ENCODE assay signal across 14 cellular contexts in genomic region chr18:55034742-55035141, GRCh38.
A peak's percentile ranks its signal among the peaks of the same experiment; 100 is the strongest.
DNase-seq lines count a peak whose midpoint lies in the region; ATAC-seq and TF ChIP-seq lines count a peak whose summit lies in the region.
"Had no signal": no experiment of that assay in that cellular context is flagged by ENCODE, and none has a peak within 500 bp of the region (broad histone marks: within the 10 kb centered on the region; RNA-seq: fewer than 3 reads in every experiment).

No MANE protein-coding gene starts in this region.

- no peak overlapping the region for H3K23ac ChIP-seq in mesenchymal stem cell (ENCODE audit: low read length in 2 of 2)

- H3K9me3 ChIP-seq in mesenchymal stem cell (ENCODE audit: control insufficient read depth, low read length), result no peaks in the 10 kb centered on the region
- H3K9me3 ChIP-seq: A549, BE2C had no signal

- H2BK5ac ChIP-seq in mesenchymal stem cell (ENCODE audit: low read depth, low read length, poor library complexity, severe bottlenecking), result no peak overlapping the region

- no peak overlapping the region for H2AK5ac ChIP-seq in mesenchymal stem cell (ENCODE audit: low read length, severe bottlenecking)

- no peak overlapping the region for H3K9ac ChIP-seq in mesenchymal stem cell (ENCODE audit: low read length)

- no peak overlapping the region for H3K18ac ChIP-seq in mesenchymal stem cell (ENCODE audit: low read depth in 1 of 2, low read length in 2 of 2)

- H4K91ac ChIP-seq in mesenchymal stem cell (ENCODE audit: low read length), result no peak overlapping the region

- H3K14ac ChIP-seq in mesenchymal stem cell (ENCODE audit: low read length in 2 of 2), result no peak overlapping the region

- H2BK15ac ChIP-seq in mesenchymal stem cell (ENCODE audit: low read depth, poor library complexity, severe bottlenecking), result no peak overlapping the region

- DNase-seq in ELR (ENCODE audit: low read depth), result peak; percentile 31
- peak; percentile 12 for DNase-seq in mesenchymal stem cell
- DNase-seq in activated T-cell treated with anti-CD3 and anti-CD28 coated beads, Interleukin-2, amount 50 U/mL, for 48 hours, result no peak
- no peak for DNase-seq in activated CD4-positive, alpha-beta T cell treated with anti-CD3 and anti-CD28 coated beads for 4 hours
- no peak for DNase-seq in kidney glomerular epithelial cell (lab: John Stamatoyannopoulos, UW)
- DNase-seq: BE2C; CD4-positive, alpha-beta memory T cell; DMS79; GF-D8 had no signal

- no peak overlapping the region for H2AFZ ChIP-seq in mesenchymal stem cell (ENCODE audit: low read depth, low read length)

- H3K27ac ChIP-seq in mesenchymal stem cell (ENCODE audit: low read length, poor library complexity, severe bottlenecking), result no peak overlapping the region
- H3K27ac ChIP-seq: A549, C4-2B had no signal

- peak; percentile 40; the same call in 1 of the 3 replicates for ATAC-seq in SK-N-SH treated with all-trans-retinoic acid at 6 μM for 48 hours
- no peak for ATAC-seq in HG02610 (IDR thresholded peaks at IDR 0.05; ENCODE audit: unreplicated experiment)
- ATAC-seq: A549, HCT116 had no signal

- H3K4me2 ChIP-seq in mesenchymal stem cell (ENCODE audit: low read length, poor library complexity, severe bottlenecking), result no peak overlapping the region
- H3K4me2 ChIP-seq: A549 had no signal

- H3K27me3 ChIP-seq in mesenchymal stem cell (ENCODE audit: control insufficient read depth in 1 of 2, insufficient read depth in 1 of 2, low read length in 2 of 2), result peaks cover 0 to 3% of the 10 kb centered on the region in 2 experiments
- H3K27me3 ChIP-seq: BE2C had no signal

- 88% methylated on average over 3 of the region's 4 CpGs for WGBS in mesenchymal stem cell

- no peaks in the 10 kb centered on the region for H3K36me3 ChIP-seq in mesenchymal stem cell (ENCODE audit: control insufficient read depth in 1 of 2, insufficient read depth in 2 of 2, low read depth in 1 of 2, low read length in 2 of 2)
- H3K36me3 ChIP-seq: BE2C had no signal

- no peak overlapping the region for H4K8ac ChIP-seq in mesenchymal stem cell (ENCODE audit: low read length)

- no peak overlapping the region for H3K4me3 ChIP-seq in mesenchymal stem cell (ENCODE audit: insufficient read depth in 1 of 2, low read depth in 1 of 2, low read length in 2 of 2)
- H3K4me3 ChIP-seq: A549 had no signal

- H3K79me1 ChIP-seq in mesenchymal stem cell (replicated peaks; ENCODE audit: low read length, poor library complexity, severe bottlenecking), result no peaks in the 10 kb centered on the region

- no peak overlapping the region for H2BK120ac ChIP-seq in mesenchymal stem cell (ENCODE audit: low read depth, low read length)

- H2BK12ac ChIP-seq in mesenchymal stem cell (ENCODE audit: low read length in 2 of 2), result no peak overlapping the region

- peaks cover 1% of the 10 kb centered on the region for H3K4me1 ChIP-seq in mesenchymal stem cell (ENCODE audit: control insufficient read depth, insufficient read depth, low read depth, low read length)
- H3K4me1 ChIP-seq: A549, BE2C had no signal

- no peak overlapping the region for H3K4ac ChIP-seq in mesenchymal stem cell (ENCODE audit: low read depth in 1 of 2, low read length in 2 of 2)

TF ChIP-seq in SK-N-SH treated with all-trans-retinoic acid at 6 μM for 48 hours, 23 proteins besides CTCF, POLR2A, EP300 and RAD21:
- TF ChIP-seq PATZ1 (CRISPR knock-in tag; IDR thresholded peaks at IDR 0.05; ENCODE audit: borderline replicate concordance), result no peak
- no peak for TF ChIP-seq ZNF8 (CRISPR knock-in tag; IDR thresholded peaks at IDR 0.05)
- no peak for TF ChIP-seq PPARA (CRISPR knock-in tag; IDR thresholded peaks at IDR 0.05; ENCODE audit: borderline replicate concordance)
- TF ChIP-seq ZFP30 (CRISPR knock-in tag; IDR thresholded peaks at IDR 0.05), result no peak
- TF ChIP-seq TSHZ2 (CRISPR knock-in tag; IDR thresholded peaks at IDR 0.05), result no peak
- TF ChIP-seq CREB5 (CRISPR knock-in tag; IDR thresholded peaks at IDR 0.05; ENCODE audit: low read depth), result no peak

Comparison
In these comparisons a context has a peak if more than half of its experiments do, and no peak if none do; other contexts are left out.
1. DNase-seq: peak in ELR (single experiment) and mesenchymal stem cell (single experiment); none in activated T-cell treated with anti-CD3 and anti-CD28 coated beads, Interleukin-2, amount 50 U/mL, for 48 hours (0 of 2), activated CD4-positive, alpha-beta T cell treated with anti-CD3 and anti-CD28 coated beads for 4 hours (0 of 2) and kidney glomerular epithelial cell (single experiment).